ENCODE assay signal across 8 cellular contexts in genomic region chr22:24631430-24632016, GRCh38. TPM values are rescaled to one million over a fixed set of nuclear protein-coding genes. Genes with fewer than 3 reads are reported as not detected.
A peak's percentile ranks its signal among the peaks of the same experiment; 100 is the strongest.
DNase-seq lines count a peak whose midpoint lies in the region; ATAC-seq, FAIRE-seq and TF ChIP-seq lines count a peak whose summit lies in the region.
"Not testable (repeated sequence)": the region's sequence is repeated elsewhere in the genome, so short reads cannot be mapped to it uniquely, and the experiment has no call there.
"Had no signal": no experiment of that assay in that cellular context is flagged by ENCODE, and none has a peak within 500 bp of the region (broad histone marks: within the 10 kb centered on the region; RNA-seq: fewer than 3 reads in every experiment).

No MANE protein-coding gene starts in this region.

- not testable (repeated sequence) for H3K4ac ChIP-seq in neuronal stem cell (ENCODE audit: low read length)

- H3K4me1 ChIP-seq in HUES48 (ENCODE audit: control insufficient read depth, insufficient read depth, low read length) (peaks cover 13% of the 10 kb centered on the region), HepG2 (ENCODE audit: insufficient read depth, low read length) (peaks cover 41% of the 10 kb centered on the region), neuronal stem cell (ENCODE audit: control insufficient read depth in 2 of 2, insufficient read depth in 1 of 2, low read depth in 1 of 2, low read length in 2 of 2) (peaks cover 0 to 15% of the 10 kb centered on the region in 2 donors)
- not testable (repeated sequence) for H3K4me1 ChIP-seq in adipocyte (ENCODE audit: control insufficient read depth, insufficient read depth, low read length); endodermal cell (ENCODE audit: control insufficient read depth, insufficient read depth, low read length); left ventricle myocardium inferior; smooth muscle cell (ENCODE audit: low read depth)

- H3K18ac ChIP-seq in neuronal stem cell (ENCODE audit: low read length), result not testable (repeated sequence)

- not testable (repeated sequence) for TF ChIP-seq CTCF in endodermal cell (conservative IDR thresholded peaks at IDR 0.05); left ventricle myocardium inferior (IDR thresholded peaks at IDR 0.05; ENCODE audit: borderline replicate concordance); smooth muscle cell (IDR thresholded peaks at IDR 0.05; ENCODE audit: borderline replicate concordance, insufficient read depth, poor library complexity, severe bottlenecking)
- TF ChIP-seq CTCF in HepG2 (CRISPR knock-in tag; IDR thresholded peaks at IDR 0.05), result peak; percentile 11; the same call in 1 of the 2 replicates

- H2BK120ac ChIP-seq in neuronal stem cell (ENCODE audit: low read depth, low read length), result not testable (repeated sequence)

- H3K9me3 ChIP-seq in HUES48 (ENCODE audit: control insufficient read depth, insufficient read depth, low read length); adipocyte (ENCODE audit: control insufficient read depth, low read length); endodermal cell (ENCODE audit: control insufficient read depth, low read length); left ventricle myocardium inferior (replicated peaks); HepG2 (ENCODE audit: low read length); neuronal stem cell (replicated peaks in 1 of 2; ENCODE audit: control insufficient read depth in 2 of 2, insufficient read depth in 1 of 2, low read depth in 1 of 2, low read length in 2 of 2); smooth muscle cell (replicated peaks; ENCODE audit: low read depth): not testable (repeated sequence)

- H3K9ac ChIP-seq in HUES48 (ENCODE audit: low read depth, low read length); adipocyte (ENCODE audit: low read length); endodermal cell (ENCODE audit: extremely low read depth, low read length, poor library complexity, severe bottlenecking); neuronal stem cell (ENCODE audit: low read depth, low read length, poor library complexity); smooth muscle cell (ENCODE audit: low read depth): not testable (repeated sequence)
- 0 out of 2 replicates have a peak overlapping the region, but pooled peaks have one; percentile 22 for H3K9ac ChIP-seq in HepG2 (ENCODE audit: insufficient read depth, low read depth, low read length)

- not testable (repeated sequence) for H4K91ac ChIP-seq in neuronal stem cell (ENCODE audit: low read depth, low read length, poor library complexity)

- CTCF ChIA-PET in HepG2 (lab: Yijun Ruan, JAX; ENCODE audit: low intra/inter-chr PET ratio, low total read pairs), result not testable (repeated sequence)

- peak overlapping the region; percentile 92 for H3K27ac Mint-ChIP-seq in endodermal cell

- FAIRE-seq in HepG2 (lab: Jason Lieb, UNC), result not testable (repeated sequence)

- H3K14ac ChIP-seq in neuronal stem cell (ENCODE audit: low read length), result not testable (repeated sequence)

- H3K27me3 Mint-ChIP-seq in endodermal cell (ENCODE audit: insufficient read depth), result not testable (repeated sequence)

- intact Hi-C loops in left ventricle myocardium inferior (cut with micrococcal nuclease); HepG2 (cut with micrococcal nuclease; ENCODE audit: unreplicated experiment): not testable (repeated sequence)

- not testable (repeated sequence) for H2AK5ac ChIP-seq in neuronal stem cell (ENCODE audit: low read depth, low read length)

- not testable (repeated sequence) for H2BK12ac ChIP-seq in neuronal stem cell (ENCODE audit: low read length)

- peak overlapping the region; percentile 73 for H3K4me2 ChIP-seq in HepG2 (ENCODE audit: low read depth, low read length)
- not testable (repeated sequence) for H3K4me2 ChIP-seq in neuronal stem cell (ENCODE audit: insufficient read depth, low read length, poor library complexity, severe bottlenecking)
- peak overlapping the region; percentile 51 for H3K4me2 ChIP-seq in smooth muscle cell

- peak overlapping the region; percentile 76 for H3K27ac ChIP-seq in HUES48 (ENCODE audit: low read depth, low read length)
- not testable (repeated sequence) for H3K27ac ChIP-seq in endodermal cell (ENCODE audit: low read depth, low read length); neuronal stem cell (replicated peaks; ENCODE audit: low read length)
- peak overlapping the region; percentile 19 for H3K27ac ChIP-seq in left ventricle myocardium inferior (replicated peaks)
- H3K27ac ChIP-seq in HepG2 (ENCODE audit: extremely low read length, insufficient read depth, low read length), result peak overlapping the region; percentile 44
- peak overlapping the region; percentile 71 for H3K27ac ChIP-seq in smooth muscle cell (ENCODE audit: low read depth)

- H4K20me1 ChIP-seq in HepG2 (ENCODE audit: insufficient read depth, low read length); smooth muscle cell (ENCODE audit: low read depth): not testable (repeated sequence)

- TF ChIP-seq EP300 in HepG2 (IDR thresholded peaks at IDR 0.05; ENCODE audit: low read depth in 2 of 2, low read length in 2 of 2); HepG2 (CRISPR knock-in tag; IDR thresholded peaks at IDR 0.05; ENCODE audit: borderline replicate concordance): not testable (repeated sequence)

- TF ChIP-seq RAD21 in HepG2 (CRISPR knock-in tag; IDR thresholded peaks at IDR 0.05), result not testable (repeated sequence)

- ATAC-seq in HepG2, result peak; percentile 87

- peak; percentile 14 for DNase-seq in adipocyte (ENCODE audit: low read depth)
- peak; percentile 64 for DNase-seq in endodermal cell
- peak; percentile 31 for DNase-seq in left ventricle myocardium inferior
- DNase-seq in HepG2 (ENCODE audit: low spot score), result peak; percentile 28
- DNase-seq in neuronal stem cell (ENCODE audit: low spot score); smooth muscle cell (lab: John Stamatoyannopoulos, UW; ENCODE audit: unreplicated experiment): not testable (repeated sequence)

- 78 to 100% methylated on average over 2 to 13 of the region's 15 CpGs for WGBS in endodermal cell (ENCODE audit: insufficient coverage in 1 of 2, insufficient read length in 1 of 2), 2 experiments
- 0% methylated on average over 2 of the region's 15 CpGs for WGBS in HepG2 (ENCODE audit: low lambda C conversion rate)
- WGBS in neuronal stem cell (ENCODE audit: extremely low coverage in 2 of 2, insufficient read length in 2 of 2, insufficient replicate concordance in 1 of 2), 2 donors, result no CpG with 5 or more reads among the region's 15 CpGs
- WGBS in smooth muscle cell (ENCODE audit: low lambda C conversion rate), result 18% methylated on average over 15 of the region's 15 CpGs

- peaks cover 30% of the 10 kb centered on the region for H3K4me1 Mint-ChIP-seq in endodermal cell

- not testable (repeated sequence) for H3K36me3 ChIP-seq in HUES48 (ENCODE audit: control insufficient read depth, insufficient read depth, low read length); adipocyte (ENCODE audit: control insufficient read depth, insufficient read depth, low read length, severe bottlenecking); endodermal cell (ENCODE audit: control insufficient read depth, insufficient read depth, low read length); left ventricle myocardium inferior; HepG2 (replicated peaks in 1 of 2; ENCODE audit: control insufficient read depth in 1 of 2, insufficient read depth in 2 of 2, low read length in 2 of 2); neuronal stem cell (replicated peaks in 1 of 2; ENCODE audit: control insufficient read depth in 2 of 2, insufficient read depth in 2 of 2, low read length in 2 of 2); smooth muscle cell (ENCODE audit: low read depth)

- in situ Hi-C loops in HepG2 (cut with HindIII; ENCODE audit: extremely low pct_ligation_motif_present, low pct_unique_long_range_greater_than_20kb), result not testable (repeated sequence)

- not testable (repeated sequence) for H4K8ac ChIP-seq in neuronal stem cell (ENCODE audit: low read depth, low read length)

- POLR2A ChIA-PET in HepG2 (lab: Yijun Ruan, JAX), result interaction anchor here (0.9 to 1.3 kb wide), 5 partner anchors 29 to 125 kb away, joined by 3 to 4 read pairs (median 3); partner anchors contain the start of genes GGT1 and GUCD1

- H3K9me3 Mint-ChIP-seq in endodermal cell, result not testable (repeated sequence)

- not testable (repeated sequence) for H3K79me2 ChIP-seq in HepG2 (ENCODE audit: insufficient read depth, low read length); smooth muscle cell (ENCODE audit: low read depth)

- H3K36me3 Mint-ChIP-seq in endodermal cell (ENCODE audit: low read depth), result not testable (repeated sequence)

- not testable (repeated sequence) for H3K79me1 ChIP-seq in neuronal stem cell (ENCODE audit: low read depth, low read length)

- H2AFZ ChIP-seq in HepG2 (ENCODE audit: low read length), result not testable (repeated sequence)
- peak overlapping the region; percentile 85 for H2AFZ ChIP-seq in neuronal stem cell (ENCODE audit: low read length)
- H2AFZ ChIP-seq in smooth muscle cell (ENCODE audit: low read depth), result peak overlapping the region; percentile 51

- TF ChIP-seq POLR2A in HepG2 (IDR thresholded peaks at IDR 0.05; ENCODE audit: insufficient read depth in 1 of 2, low read depth in 2 of 2, low read length in 2 of 2), result not testable (repeated sequence)

- H3K4me3 ChIP-seq in HUES48 (ENCODE audit: low read depth, low read length); adipocyte (ENCODE audit: low read length); endodermal cell (ENCODE audit: low read length); left ventricle myocardium inferior; neuronal stem cell (ENCODE audit: low read length in 2 of 2); smooth muscle cell: not testable (repeated sequence)
- H3K4me3 ChIP-seq in HepG2 (replicated peaks in 1 of 3; ENCODE audit: insufficient read depth in 1 of 3, low read depth in 2 of 3, low read length in 3 of 3), result peak overlapping the region; percentile 21 to 59 (median 43); a peak in 5 of 6 replicates

- H3F3A ChIP-seq in smooth muscle cell (ENCODE audit: low read depth), result not testable (repeated sequence)

- not testable (repeated sequence) for BruUV-seq in HepG2 (replicated peaks; lab: Mats Ljungman, UMichigan)

- H2BK15ac ChIP-seq in neuronal stem cell (ENCODE audit: low read length), result not testable (repeated sequence)

- H3K4me3 Mint-ChIP-seq in endodermal cell, result not testable (repeated sequence)

- H2BK5ac ChIP-seq in neuronal stem cell (ENCODE audit: low read length), result not testable (repeated sequence)

- not testable (repeated sequence) for H3K23ac ChIP-seq in neuronal stem cell (ENCODE audit: low read depth, low read length, poor library complexity)

- H3K27me3 ChIP-seq in HUES48 (ENCODE audit: control insufficient read depth, insufficient read depth, low read length); adipocyte (replicated peaks; ENCODE audit: control insufficient read depth, insufficient read depth, low read length); endodermal cell (ENCODE audit: control insufficient read depth, insufficient read depth, low read length, poor library complexity, severe bottlenecking); left ventricle myocardium inferior (ENCODE audit: low read depth); HepG2 (ENCODE audit: control insufficient read depth in 1 of 2, insufficient read depth in 2 of 2, low read length in 2 of 2); neuronal stem cell (ENCODE audit: control insufficient read depth in 3 of 3, insufficient read depth in 3 of 3, low read depth in 1 of 3, low read length in 3 of 3); smooth muscle cell (ENCODE audit: low read depth): not testable (repeated sequence)

RNA-seq across cellular contexts. Expression of gene GGT1, which starts 28.5 kb away (rescaled TPM):
- total RNA-seq in endodermal cell (10 to 100 TPM; 22.4 to 52.8 TPM), left ventricle myocardium inferior (1.1 TPM), HepG2 (2016; rRNA removed; fragmentation: Illumina TruSeq; extraction: Trizol) (11.6 and 29.9 TPM in 2 replicates), smooth muscle cell (24.2 and 28.4 TPM in 2 replicates)
- polyA plus RNA-seq in endodermal cell (2013, experiment 1 of 2), result 6.2 TPM
- 6.4 TPM for polyA plus RNA-seq in endodermal cell (2013, experiment 2 of 2)
- 6.9 and 7.0 TPM in 2 replicates for total RNA-seq in HepG2 (2016; cell fraction: cytosol; rRNA removed; fragmentation: Illumina TruSeq; extraction: Trizol; ENCODE audit: low read depth)
- 14.5 and 27.5 TPM in 2 replicates for total RNA-seq in HepG2 (2016; cell fraction: insoluble cytoplasmic fraction; rRNA removed; fragmentation: Illumina TruSeq; extraction: Trizol)
- total RNA-seq in HepG2 (2016; cell fraction: membrane; rRNA removed; fragmentation: Illumina TruSeq; extraction: Trizol), result 8.2 and 14.5 TPM in 2 replicates
- 30.4 and 31.0 TPM in 2 replicates for total RNA-seq in HepG2 (2016; cell fraction: nucleus; rRNA removed; fragmentation: Illumina TruSeq; extraction: Trizol)
- polyA plus RNA-seq in HepG2 (2011; rRNA removed) (103 and 150 TPM in 2 replicates), smooth muscle cell (38.1 and 55.5 TPM in 2 replicates)
- polyA plus RNA-seq in HepG2 (2011; cell fraction: cytosol; rRNA removed), result 81.5 and 120 TPM in 2 replicates
- 371 and 443 TPM in 2 replicates for polyA plus RNA-seq in HepG2 (2011; cell fraction: nucleus; rRNA removed)
- 45.9 and 52.6 TPM in 2 replicates for polyA plus RNA-seq in HepG2 (2012)
- polyA plus RNA-seq in HepG2 (2016; cell fraction: cytosol; fragmentation: Illumina TruSeq; extraction: Trizol; ENCODE audit: low read depth), result 8.9 and 10.2 TPM in 2 replicates
- polyA plus RNA-seq in HepG2 (2016; cell fraction: insoluble cytoplasmic fraction; fragmentation: Illumina TruSeq; extraction: Trizol; ENCODE audit: low read depth), result 15.2 and 17.2 TPM in 2 replicates
- polyA plus RNA-seq in HepG2 (2016; cell fraction: membrane; fragmentation: Illumina TruSeq; extraction: Trizol; ENCODE audit: low read depth), result 11.3 and 13.6 TPM in 2 replicates
- 74.0 and 82.3 TPM in 2 replicates for polyA plus RNA-seq in HepG2 (2016; cell fraction: nucleus; fragmentation: Illumina TruSeq; extraction: Trizol; ENCODE audit: insufficient read depth, low read depth)
- polyA minus RNA-seq in HepG2 (2011; rRNA and poly(A)+ RNA removed; ENCODE audit: low replicate concordance), result 7.2 and 119 TPM in 2 replicates
- 46.0 and 49.6 TPM in 2 replicates for polyA minus RNA-seq in HepG2 (2011; cell fraction: cytosol; rRNA and poly(A)+ RNA removed)
- polyA minus RNA-seq in HepG2 (2011; cell fraction: nucleus; rRNA and poly(A)+ RNA removed), result 35.4 and 41.2 TPM in 2 replicates
- 1.9 TPM for polyA plus RNA-seq in neuronal stem cell (2013, experiment 1 of 2)
- 1.9 TPM for polyA plus RNA-seq in neuronal stem cell (2013, experiment 2 of 2)

RNA-seq across cellular contexts. Expression of gene LRRC75B, which starts 38.6 kb away (rescaled TPM):
- 10 to 100 TPM; 27.4 to 31.2 TPM for total RNA-seq in endodermal cell
- 30.7 TPM for polyA plus RNA-seq in endodermal cell (2013, experiment 1 of 2)
- 24.6 TPM for polyA plus RNA-seq in endodermal cell (2013, experiment 2 of 2)
- total RNA-seq in left ventricle myocardium inferior, result 5.6 TPM
- 5.7 and 11.8 TPM in 2 replicates for total RNA-seq in HepG2 (2016; rRNA removed; fragmentation: Illumina TruSeq; extraction: Trizol)
- 14.2 and 14.4 TPM in 2 replicates for total RNA-seq in HepG2 (2016; cell fraction: cytosol; rRNA removed; fragmentation: Illumina TruSeq; extraction: Trizol; ENCODE audit: low read depth)
- 5.6 and 12.5 TPM in 2 replicates for total RNA-seq in HepG2 (2016; cell fraction: insoluble cytoplasmic fraction; rRNA removed; fragmentation: Illumina TruSeq; extraction: Trizol)
- total RNA-seq in HepG2 (2016; cell fraction: membrane; rRNA removed; fragmentation: Illumina TruSeq; extraction: Trizol), result 14.8 and 16.4 TPM in 2 replicates
- total RNA-seq in HepG2 (2016; cell fraction: nucleus; rRNA removed; fragmentation: Illumina TruSeq; extraction: Trizol), result 10.7 and 13.7 TPM in 2 replicates
- polyA plus RNA-seq in HepG2 (2011; rRNA removed), result 34.8 and 48.8 TPM in 2 replicates
- polyA plus RNA-seq in HepG2 (2011; cell fraction: cytosol; rRNA removed), result 18.6 and 35.0 TPM in 2 replicates
- 225 and 265 TPM in 2 replicates for polyA plus RNA-seq in HepG2 (2011; cell fraction: nucleus; rRNA removed)
- polyA plus RNA-seq in HepG2 (2012), result 19.0 and 24.1 TPM in 2 replicates
- polyA plus RNA-seq in HepG2 (2016; cell fraction: cytosol; fragmentation: Illumina TruSeq; extraction: Trizol; ENCODE audit: low read depth), result 15.3 and 17.1 TPM in 2 replicates
- polyA plus RNA-seq in HepG2 (2016; cell fraction: insoluble cytoplasmic fraction; fragmentation: Illumina TruSeq; extraction: Trizol; ENCODE audit: low read depth), result 8.8 and 9.2 TPM in 2 replicates
- polyA plus RNA-seq in HepG2 (2016; cell fraction: membrane; fragmentation: Illumina TruSeq; extraction: Trizol; ENCODE audit: low read depth), result 17.8 and 17.9 TPM in 2 replicates
- 32.8 and 35.7 TPM in 2 replicates for polyA plus RNA-seq in HepG2 (2016; cell fraction: nucleus; fragmentation: Illumina TruSeq; extraction: Trizol; ENCODE audit: insufficient read depth, low read depth)
- polyA minus RNA-seq in HepG2 (2011; rRNA and poly(A)+ RNA removed; ENCODE audit: low replicate concordance), result 24.5 TPM in 1 of 2 replicates, not detected in the other
- 5.7 and 8.9 TPM in 2 replicates for polyA minus RNA-seq in HepG2 (2011; cell fraction: cytosol; rRNA and poly(A)+ RNA removed)
- 13.3 and 13.4 TPM in 2 replicates for polyA minus RNA-seq in HepG2 (2011; cell fraction: nucleus; rRNA and poly(A)+ RNA removed)
- polyA plus RNA-seq in neuronal stem cell (2013, experiment 1 of 2), result 14.3 TPM
- polyA plus RNA-seq in neuronal stem cell (2013, experiment 2 of 2), result 13.3 TPM
- total RNA-seq in smooth muscle cell, result 7.0 and 14.1 TPM in 2 replicates
- 31.8 and 33.5 TPM in 2 replicates for polyA plus RNA-seq in smooth muscle cell
- total RNA-seq: CD8-positive, alpha-beta T cell had no signal
